19 cellular contexts compared by ENCODE assay signal in genomic region chr1:23383547-23384311, GRCh38. TPM values are rescaled to one million over a fixed set of nuclear protein-coding genes. Genes with fewer than 3 reads are reported as not detected.
DNase-seq lines count a peak whose midpoint lies in the region; ATAC-seq and TF ChIP-seq lines count a peak whose summit lies in the region.
"Had no signal": no experiment of that assay in that cellular context is flagged by ENCODE, and none has a peak within 500 bp of the region (broad histone marks: within the 10 kb centered on the region; RNA-seq: fewer than 3 reads in every experiment).

No MANE protein-coding gene starts in this region.

- H3K9me3 ChIP-seq in heart right ventricle (no peaks in the 10 kb centered on the region), BE2C (no peaks in the 10 kb centered on the region)
- H3K9me3 ChIP-seq: Caco-2, spleen, vagina had no signal

- H3K4me3 ChIP-seq in cardiac fibroblast (replicated peaks in 1 of 2; ENCODE audit: low read depth in 2 of 2, low read length in 2 of 2): no peak overlapping the region
- H3K4me3 ChIP-seq in heart right ventricle: no peak overlapping the region
- H3K4me3 ChIP-seq in rectal smooth muscle tissue (ENCODE audit: low read length): no peak overlapping the region
- no peak overlapping the region for H3K4me3 ChIP-seq in BE2C (ENCODE audit: low read depth, low read length)
- H3K4me3 ChIP-seq: spleen, vagina had no signal

- H3K4me1 ChIP-seq in heart right ventricle (peaks cover 6 to 34% (median 21%) of the 10 kb centered on the region in 9 donors), rectal smooth muscle tissue (ENCODE audit: control insufficient read depth, insufficient read depth, low read length) (peaks cover 5% of the 10 kb centered on the region), BE2C (no peaks in the 10 kb centered on the region)
- H3K4me1 ChIP-seq: Caco-2 had no signal

- intact Hi-C loops in heart right ventricle (cut with DNase I): no loop called here

- peaks cover 0 to 32% (median 0%) of the 10 kb centered on the region in 9 donors for H3K36me3 ChIP-seq in heart right ventricle
- peaks cover 11% of the 10 kb centered on the region for H3K36me3 ChIP-seq in rectal smooth muscle tissue (ENCODE audit: control insufficient read depth, insufficient read depth, low read length)
- no peaks in the 10 kb centered on the region for H3K36me3 ChIP-seq in BE2C
- H3K36me3 ChIP-seq: spleen had no signal

- 58 to 59% methylated on average over 8 of the region's 8 CpGs for WGBS in heart right ventricle, 2 donors

- no peak overlapping the region for H3K9ac ChIP-seq in rectal smooth muscle tissue (ENCODE audit: low read length)

- no peaks in the 10 kb centered on the region for H3K27me3 ChIP-seq in heart right ventricle
- no peaks in the 10 kb centered on the region for H3K27me3 ChIP-seq in rectal smooth muscle tissue (ENCODE audit: control insufficient read depth, insufficient read depth, low read length)
- no peaks in the 10 kb centered on the region for H3K27me3 ChIP-seq in BE2C
- H3K27me3 ChIP-seq: spleen, vagina had no signal

- peak; percentile 21 to 67 (median 47) for ATAC-seq in heart right ventricle
- no peak for ATAC-seq in HG02973 (IDR thresholded peaks at IDR 0.05; ENCODE audit: unreplicated experiment)
- ATAC-seq in HG03175 (IDR thresholded peaks at IDR 0.05; ENCODE audit: unreplicated experiment): no peak
- ATAC-seq: activated CD4-positive, CD25-positive, alpha-beta regulatory T cell treated with anti-CD3 and anti-CD28 coated beads, Interleukin-2, amount 50 U/mL, for 24 hours; stimulated activated naive CD8-positive, alpha-beta T cell treated with anti-CD3 and anti-CD28 coated beads, Interleukin-15, Interleukin-2, amounts not matched to agents 100 U/mL and 50 U/mL, for 24 hours had no signal

- TF ChIP-seq CTCF in cardiac fibroblast (IDR thresholded peaks at IDR 0.05; ENCODE audit: low read depth, low read length) (no peak), heart right ventricle (IDR thresholded peaks at IDR 0.05) (no peak), BE2C (IDR thresholded peaks at IDR 0.05; ENCODE audit: low read depth, low read length) (no peak)

- H3K27ac ChIP-seq in heart right ventricle: peak overlapping the region in 7 of 10 donors; percentile 22 to 60 (median 33)
- H3K27ac ChIP-seq in rectal smooth muscle tissue (ENCODE audit: low read depth, low read length): peak overlapping the region; percentile 12
- H3K27ac ChIP-seq: vagina had no signal

- DNase-seq in GM03348 (ENCODE audit: low spot score) (peak; percentile 13), cardiac fibroblast (ENCODE audit: low read depth in 2 of 2) (peak; percentile 33 to 55), heart right ventricle (no peak), BE2C (no peak)
- DNase-seq in stimulated activated CD4-positive, alpha-beta T cell treated with anti-CD3 and anti-CD28 coated beads, Interleukin-15, amount 100 ng/mL, for 24 hours: no peak
- DNase-seq: activated effector memory CD4-positive, alpha-beta T cell treated with Interleukin-2 at 50 U/mL for 16 hours; amniotic stem cell; Caco-2; hippocampal formation; NCI-H146; NCI-H345; NK-92 treated with Interleukin-12 subunit alpha and Interleukin-12 subunit beta, amount 100 ng/mL, for 24 hours; spleen; stimulated activated naive CD8-positive, alpha-beta T cell treated with anti-CD3 and anti-CD28 coated beads, Interleukin-15, Interleukin-2, amounts not matched to agents 100 U/mL and 50 U/mL, for 24 hours had no signal

RNA-seq across cellular contexts. Expression of gene ZNF436, which starts 14.1 kb away (rescaled TPM):
- total RNA-seq in heart right ventricle: 10 to 100 TPM in 9 of 10 donors, 1 to 10 TPM in 1; 9.4 to 25.5 (median 16.3) TPM
- polyA plus RNA-seq in heart right ventricle: 1 to 10 TPM; 3.3 to 4.2 TPM
- 3.2 TPM for polyA plus RNA-seq in BE2C (2012; ENCODE audit: insufficient read depth, insufficient read length, low read depth)

RNA-seq across cellular contexts. Expression of gene HNRNPR, which starts 39.6 kb away (rescaled TPM):
- total RNA-seq in heart right ventricle: 10 to 100 TPM; 56.7 to 72.7 (median 66.4) TPM
- 10 to 100 TPM; 44.6 to 60.3 TPM for polyA plus RNA-seq in heart right ventricle
- polyA plus RNA-seq in BE2C (2012; ENCODE audit: insufficient read depth, insufficient read length, low read depth): 74.5 TPM

RNA-seq across cellular contexts. Expression of gene TCEA3, which starts 40.8 kb away (rescaled TPM):
- 10 to 100 TPM; 56.7 to 93.0 (median 71.8) TPM for total RNA-seq in heart right ventricle
- polyA plus RNA-seq in heart right ventricle: 10 to 100 TPM; 25.1 to 51.4 TPM
- 0.40 TPM for polyA plus RNA-seq in BE2C (2012; ENCODE audit: insufficient read depth, insufficient read length, low read depth)

Comparison
In these comparisons a context has a peak if more than half of its experiments do, and no peak if none do; other contexts are left out.
1. DNase-seq: peak in GM03348 (single experiment) and cardiac fibroblast (2 of 2); none in heart right ventricle (0 of 2), stimulated activated CD4-positive, alpha-beta T cell treated with anti-CD3 and anti-CD28 coated beads, Interleukin-15, amount 100 ng/mL, for 24 hours (single experiment) and BE2C (single experiment).
2. ATAC-seq: peak in heart right ventricle (8 of 8); none in HG02973 (single experiment) and HG03175 (single experiment).